Comparison of ENCODE assay signal across 11 cellular contexts in genomic region chr12:27732281-27732680, GRCh38. TPM values are rescaled to one million over a fixed set of nuclear protein-coding genes. Genes with fewer than 3 reads are reported as not detected.
A peak's percentile ranks its signal among the peaks of the same experiment; 100 is the strongest.
DNase-seq lines count a peak whose midpoint lies in the region; ATAC-seq and TF ChIP-seq lines count a peak whose summit lies in the region.
"Had no signal": no experiment of that assay in that cellular context is flagged by ENCODE, and none has a peak within 500 bp of the region (broad histone marks: within the 10 kb centered on the region; RNA-seq: fewer than 3 reads in every experiment).

No MANE protein-coding gene starts in this region.

- H3K27ac Mint-ChIP-seq in progenitor cell of endocrine pancreas, result no peak overlapping the region
- H3K27ac Mint-ChIP-seq: brain had no signal

- H3K36me3 ChIP-seq in brain microvascular endothelial cell (replicated peaks), result peaks cover 15% of the 10 kb centered on the region
- peaks cover 49% of the 10 kb centered on the region for H3K36me3 ChIP-seq in suprapubic skin

- H3K4me3 ChIP-seq in brain microvascular endothelial cell (ENCODE audit: low read depth, low read length) (no peak overlapping the region), suprapubic skin (no peak overlapping the region)
- H3K4me3 ChIP-seq: BLaER1 treated with 17β-estradiol and CSF1 and Interleukin-3, amounts not matched to agents 10 nM and 100 nM had no signal

- intact Hi-C loops in posterior vena cava (cut with DNase I), result loop anchor here in 1 of 2 donors (10.0 kb wide), 1 partner anchor 83 kb away; no protein-coding TSS in a partner anchor

- H3K27me3 Mint-ChIP-seq in progenitor cell of endocrine pancreas, result no peaks in the 10 kb centered on the region
- H3K27me3 Mint-ChIP-seq: brain had no signal

- H3K9me3 ChIP-seq in suprapubic skin, result no peaks in the 10 kb centered on the region
- H3K9me3 ChIP-seq: BLaER1 treated with 17β-estradiol and CSF1 and Interleukin-3, amounts not matched to agents 10 nM and 100 nM had no signal

- H3K4me1 Mint-ChIP-seq in progenitor cell of endocrine pancreas (ENCODE audit: low read depth), result peaks cover 3% of the 10 kb centered on the region
- H3K4me1 Mint-ChIP-seq: brain had no signal

- H3K4me3 Mint-ChIP-seq in progenitor cell of endocrine pancreas (ENCODE audit: low read depth), result no peak overlapping the region
- H3K4me3 Mint-ChIP-seq: brain had no signal

- 68% methylated on average over 2 of the region's 2 CpGs for WGBS in suprapubic skin

- ATAC-seq in GM21737 (IDR thresholded peaks at IDR 0.05; ENCODE audit: unreplicated experiment), result no peak

- in situ Hi-C loops in brain microvascular endothelial cell (cut with HindIII; ENCODE audit: low pct_ligation_motif_present, low sequenced_read_pairs), result no loop called here

- H3K4me1 ChIP-seq in suprapubic skin, result no peaks in the 10 kb centered on the region
- H3K4me1 ChIP-seq: BLaER1 treated with 17β-estradiol and CSF1 and Interleukin-3, amounts not matched to agents 10 nM and 100 nM had no signal

- H3K9me3 Mint-ChIP-seq in progenitor cell of endocrine pancreas (ENCODE audit: low read depth), result no peaks in the 10 kb centered on the region
- H3K9me3 Mint-ChIP-seq: brain had no signal

- H3K27me3 ChIP-seq in brain microvascular endothelial cell (replicated peaks) (no peaks in the 10 kb centered on the region), suprapubic skin (no peaks in the 10 kb centered on the region)
- H3K27me3 ChIP-seq: BLaER1 treated with 17β-estradiol and CSF1 and Interleukin-3, amounts not matched to agents 10 nM and 100 nM had no signal

- DNase-seq in NCI-H82 (lab: John Stamatoyannopoulos, UW), result peak; percentile 11
- DNase-seq in NCI-H82 treated with DMSO at 0.1 percent for 48 hours (lab: John Stamatoyannopoulos, UW; ENCODE audit: unreplicated experiment), result no peak
- DNase-seq in HT-29 (ENCODE audit: low spot score), result peak; percentile 26
- DNase-seq in brain microvascular endothelial cell, result no peak
- DNase-seq in progenitor cell of endocrine pancreas (ENCODE audit: low spot score, unreplicated experiment), result no peak
- DNase-seq in posterior vena cava (ENCODE audit: low spot score), result no peak
- no peak for DNase-seq in suprapubic skin (ENCODE audit: low spot score in 2 of 2)
- DNase-seq: left ventricle myocardium superior had no signal

- no peak for TF ChIP-seq POLR2A in suprapubic skin (IDR thresholded peaks at IDR 0.05)

- H3K36me3 Mint-ChIP-seq in progenitor cell of endocrine pancreas (ENCODE audit: insufficient read depth), result peaks cover 14% of the 10 kb centered on the region

- no peak overlapping the region for H3K27ac ChIP-seq in brain microvascular endothelial cell
- no peak overlapping the region for H3K27ac ChIP-seq in suprapubic skin
- H3K27ac ChIP-seq: BLaER1 treated with 17β-estradiol and CSF1 and Interleukin-3, amounts not matched to agents 10 nM and 100 nM had no signal

- TF ChIP-seq CTCF in brain microvascular endothelial cell (IDR thresholded peaks at IDR 0.05; ENCODE audit: low read depth, low read length, missing control alignments), result peak; percentile 58
- peak; percentile 37 for TF ChIP-seq CTCF in progenitor cell of endocrine pancreas (IDR thresholded peaks at IDR 0.05; ENCODE audit: unreplicated experiment)
- TF ChIP-seq CTCF in suprapubic skin (IDR thresholded peaks at IDR 0.05), result no peak

- TF ChIP-seq EP300 in suprapubic skin (IDR thresholded peaks at IDR 0.05), result no peak

RNA-seq across cellular contexts. Expression of gene MRPS35, which starts 21.6 kb away (rescaled TPM):
- total RNA-seq in HT-29 (2014; rRNA removed; shearing (Covaris generic)), result 61.5 and 63.1 TPM in 2 replicates
- total RNA-seq in progenitor cell of endocrine pancreas, result 63.1 and 63.3 TPM in 2 replicates
- 10 to 100 TPM; 29.7 TPM for total RNA-seq in posterior vena cava
- total RNA-seq in suprapubic skin, result 10 to 100 TPM; 35.6 to 65.8 (median 40.1) TPM

RNA-seq across cellular contexts. Expression of gene REP15, which starts 36.0 kb away (rescaled TPM):
- total RNA-seq in HT-29 (2014; rRNA removed; shearing (Covaris generic)), result 0.38 and 0.57 TPM in 2 replicates
- total RNA-seq in progenitor cell of endocrine pancreas (2.8 and 3.0 TPM in 2 replicates), posterior vena cava (1 to 10 TPM; 1.5 to 2.7 TPM), suprapubic skin (1 to 10 TPM in 3 of 4 donors, under 1 TPM in 1; 0.99 to 2.1 (median 1.5) TPM)

RNA-seq across cellular contexts. Expression of gene KLHL42, which starts 47.8 kb away (rescaled TPM):
- total RNA-seq in HT-29 (2014; rRNA removed; shearing (Covaris generic)), result 39.5 and 42.4 TPM in 2 replicates
- total RNA-seq in progenitor cell of endocrine pancreas (46.9 and 48.8 TPM in 2 replicates), posterior vena cava (10 to 100 TPM; 48.2 to 48.9 TPM), suprapubic skin (10 to 100 TPM; 14.0 to 30.3 (median 25.0) TPM)

RNA-seq across cellular contexts. Expression of gene MANSC4, which starts 47.8 kb away (rescaled TPM):
- not detected in 2 replicates for total RNA-seq in HT-29 (2014; rRNA removed; shearing (Covaris generic))
- 0.40 and 1.1 TPM in 2 replicates for total RNA-seq in progenitor cell of endocrine pancreas
- total RNA-seq in posterior vena cava, result not detected
- total RNA-seq in suprapubic skin, result not detected
- total RNA-seq: left ventricle myocardium superior had no signal

Comparison
In these comparisons a context has a peak if more than half of its experiments do, and no peak if none do; other contexts are left out.
1. DNase-seq: peak in NCI-H82 (single experiment) and HT-29 (single experiment); none in NCI-H82 treated with DMSO at 0.1 percent for 48 hours (single experiment), brain microvascular endothelial cell (single experiment), progenitor cell of endocrine pancreas (single experiment), posterior vena cava (single experiment) and suprapubic skin (0 of 2).
2. CTCF ChIP-seq: peak in brain microvascular endothelial cell (single experiment) and progenitor cell of endocrine pancreas (single experiment); none in suprapubic skin (0 of 2).